Comparison of ENCODE assay signal across 8 cellular contexts in genomic region chr1:46198026-46198826, GRCh38. TPM values are rescaled to one million over a fixed set of nuclear protein-coding genes. Genes with fewer than 3 reads are reported as not detected.
DNase-seq lines count a peak whose midpoint lies in the region; ATAC-seq and TF ChIP-seq lines count a peak whose summit lies in the region.

POMGNT1 (minus strand) TSS chr1:46198434; CDS start chr1:46197821, 613 bp downstream.

- no peaks in the 10 kb centered on the region for H3K27me3 ChIP-seq in HUES6 (ENCODE audit: control insufficient read depth, insufficient read depth, low read length)
- H3K27me3 ChIP-seq in SJSA1 (replicated peaks) = no peaks in the 10 kb centered on the region
- no peaks in the 10 kb centered on the region for H3K27me3 ChIP-seq in osteoblast (ENCODE audit: insufficient read depth, low read length)
- H3K27me3 ChIP-seq in thoracic aorta (replicated peaks; ENCODE audit: insufficient read depth) = no peaks in the 10 kb centered on the region

- peaks cover 7% of the 10 kb centered on the region; the same call in 1 of the 2 replicates for H3K4me1 ChIP-seq in HUES6 (ENCODE audit: control insufficient read depth, insufficient read depth, low read length)
- H3K4me1 ChIP-seq in SJSA1 (replicated peaks) = peaks cover 25% of the 10 kb centered on the region
- peaks cover 12% of the 10 kb centered on the region for H3K4me1 ChIP-seq in osteoblast (ENCODE audit: insufficient read depth, low read length)
- peaks cover 10 to 28% of the 10 kb centered on the region in 2 donors for H3K4me1 ChIP-seq in thoracic aorta (ENCODE audit: control insufficient read depth in 1 of 2, low read depth in 2 of 2)

- H3K36me3 ChIP-seq in HUES6 (ENCODE audit: control insufficient read depth, insufficient read depth, low read length) = peaks cover 15% of the 10 kb centered on the region
- H3K36me3 ChIP-seq in SJSA1 = peaks cover 28% of the 10 kb centered on the region
- peaks cover 17% of the 10 kb centered on the region for H3K36me3 ChIP-seq in osteoblast (ENCODE audit: insufficient read depth, low read length)
- H3K36me3 ChIP-seq in thoracic aorta = peaks cover 5% of the 10 kb centered on the region

- H3K4me3 ChIP-seq in HUES6 (ENCODE audit: low read depth, low read length) (peak within 1 kb of the TSS; percentile 81), SJSA1 (peak within 1 kb of the TSS; percentile 86), osteoblast (ENCODE audit: insufficient read depth, low read length) (peak within 1 kb of the TSS; percentile 92), thoracic aorta (peak within 1 kb of the TSS; percentile 86)

- peak within 1 kb of the TSS; percentile 81 for H3K4me3 Mint-ChIP-seq in activated naive CD4-positive, alpha-beta T cell treated with anti-CD3 and anti-CD28 coated beads, Interleukin-2, amount 10 ng/mL, durations not matched to agents 7 days and 5 days

- no peaks in the 10 kb centered on the region for H3K9me3 Mint-ChIP-seq in activated naive CD4-positive, alpha-beta T cell treated with anti-CD3 and anti-CD28 coated beads, Interleukin-2, amount 10 ng/mL, durations not matched to agents 7 days and 5 days

- H2AFZ ChIP-seq in osteoblast (ENCODE audit: low read length) = peak within 1 kb of the TSS; percentile 97

- CTCF ChIA-PET in activated naive CD4-positive, alpha-beta T cell treated with anti-CD3 and anti-CD28 coated beads, Interleukin-2, amount 10 ng/mL, durations not matched to agents 7 days and 5 days (lab: Charles Lee) = interaction anchor here (1.2 to 1.6 kb wide), 2 partner anchors 20 to 24 kb away, joined by 4 read pairs; no protein-coding TSS in a partner anchor

- TF ChIP-seq CTCF in osteoblast (IDR thresholded peaks at IDR 0.05; ENCODE audit: extremely low read depth, low read depth, low read length) (peak; percentile 23), thoracic aorta (IDR thresholded peaks at IDR 0.05) (no peak)

- H3K27ac ChIP-seq in HUES6 (ENCODE audit: low read depth, low read length) (no peak within 1 kb of the TSS; the same call in 1 of the 2 replicates), SJSA1 (peak within 1 kb of the TSS; percentile 64), osteoblast (ENCODE audit: low read depth, low read length) (peak within 1 kb of the TSS; percentile 70), thoracic aorta (peak within 1 kb of the TSS; percentile 71 to 82)

- DNase-seq in DMS153 (lab: John Stamatoyannopoulos, UW) (peak; percentile 57), SJSA1 (ENCODE audit: low read depth in 1 of 2, low spot score in 2 of 2) (peak; percentile 57 to 70), globus pallidus (ENCODE audit: low spot score) (peak; percentile 75), osteoblast (ENCODE audit: insufficient read length, low spot score, missing footprints) (peak; percentile 99), thoracic aorta (ENCODE audit: low spot score) (no peak)
- DNase-seq in activated naive CD4-positive, alpha-beta T cell treated with anti-CD3 and anti-CD28 coated beads, Interleukin-2, amount 10 ng/mL, durations not matched to agents 7 days and 5 days = peak; percentile 81

- no peaks in the 10 kb centered on the region for H4K20me1 ChIP-seq in osteoblast (ENCODE audit: insufficient read depth, low read length)

- peaks cover 16% of the 10 kb centered on the region for H3K79me2 ChIP-seq in osteoblast (ENCODE audit: insufficient read depth, low read length)

- H3K27me3 Mint-ChIP-seq in activated naive CD4-positive, alpha-beta T cell treated with anti-CD3 and anti-CD28 coated beads, Interleukin-2, amount 10 ng/mL, durations not matched to agents 7 days and 5 days = peaks cover 4% of the 10 kb centered on the region

- H3K9me3 ChIP-seq in HUES6 (ENCODE audit: control insufficient read depth, insufficient read depth, low read depth, low read length) = no peaks in the 10 kb centered on the region
- no peaks in the 10 kb centered on the region for H3K9me3 ChIP-seq in SJSA1 (replicated peaks)
- H3K9me3 ChIP-seq in osteoblast (ENCODE audit: low read depth, low read length) = no peaks in the 10 kb centered on the region
- H3K9me3 ChIP-seq in thoracic aorta = no peaks in the 10 kb centered on the region

- peak; percentile 73 for ATAC-seq in GM21367 (IDR thresholded peaks at IDR 0.05; ENCODE audit: unreplicated experiment)
- ATAC-seq in thoracic aorta (ENCODE audit: insufficient number of reproducible peaks, low FRiP score, low read depth) = peak; percentile 39

- H3K4me1 Mint-ChIP-seq in activated naive CD4-positive, alpha-beta T cell treated with anti-CD3 and anti-CD28 coated beads, Interleukin-2, amount 10 ng/mL, durations not matched to agents 7 days and 5 days = peaks cover 30% of the 10 kb centered on the region

- no peaks in the 10 kb centered on the region for H3K36me3 Mint-ChIP-seq in activated naive CD4-positive, alpha-beta T cell treated with anti-CD3 and anti-CD28 coated beads, Interleukin-2, amount 10 ng/mL, durations not matched to agents 7 days and 5 days

- H3K27ac Mint-ChIP-seq in activated naive CD4-positive, alpha-beta T cell treated with anti-CD3 and anti-CD28 coated beads, Interleukin-2, amount 10 ng/mL, durations not matched to agents 7 days and 5 days = peak within 1 kb of the TSS; percentile 75

- peak within 1 kb of the TSS; percentile 74 for H3K9ac ChIP-seq in HUES6 (ENCODE audit: low read length)

- H3K4me2 ChIP-seq in osteoblast (ENCODE audit: insufficient read depth, low read length) = peak within 1 kb of the TSS; percentile 97

RNA-seq across cellular contexts. Expression of gene POMGNT1, which starts in this region (rescaled TPM):
- 106 and 109 TPM in 2 replicates for total RNA-seq in SJSA1 (2014; rRNA removed; shearing (Covaris generic))
- total RNA-seq in osteoblast = 43.9 and 45.6 TPM in 2 replicates
- 10 to 100 TPM; 53.8 to 66.9 TPM for total RNA-seq in thoracic aorta
